Comparison of ENCODE assay signal across 8 cellular contexts in genomic region chr7:94374231-94374630, GRCh38. TPM values are rescaled to one million over a fixed set of nuclear protein-coding genes. Genes with fewer than 3 reads are reported as not detected.
DNase-seq lines count a peak whose midpoint lies in the region; FAIRE-seq and TF ChIP-seq lines count a peak whose summit lies in the region.

No MANE protein-coding gene starts in this region.

- DNase-seq in H54 (ENCODE audit: insufficient read length, low spot score) (peak; percentile 42), astrocyte of the spinal cord (ENCODE audit: low read depth, low spot score) (peak; percentile 96), iPS-NIHi11 (ENCODE audit: low spot score) (peak; percentile 72), NCI-H2196 treated with DMSO at 0.1 percent for 48 hours (lab: John Stamatoyannopoulos, UW; ENCODE audit: unreplicated experiment) (no peak), putamen (ENCODE audit: low spot score) (no peak), AML-193 (lab: John Stamatoyannopoulos, UW) (no peak)
- DNase-seq in activated CD8-positive, alpha-beta memory T cell treated with anti-CD3 and anti-CD28 coated beads, Interleukin-2, amount 50 U/mL, for 48 hours, result no peak

- no peaks in the 10 kb centered on the region for H3K36me3 ChIP-seq in skeletal muscle satellite cell (ENCODE audit: insufficient read depth, low read length)

- no peaks in the 10 kb centered on the region for H3K27me3 ChIP-seq in skeletal muscle satellite cell (ENCODE audit: control insufficient read depth, insufficient read depth, low read length)

- peak overlapping the region; percentile 83 for H3K4me2 ChIP-seq in skeletal muscle satellite cell (ENCODE audit: low read length)

- peak; percentile 74 for TF ChIP-seq POLR2A in H54 (IDR thresholded peaks at IDR 0.05; ENCODE audit: low read depth, low read length)

- peak overlapping the region; percentile 89 for H3K9ac ChIP-seq in skeletal muscle satellite cell (ENCODE audit: low read depth, low read length)

- TF ChIP-seq CTCF in astrocyte of the spinal cord (IDR thresholded peaks at IDR 0.05; ENCODE audit: low read depth, low read length), result no peak

- in situ Hi-C loops in astrocyte of the spinal cord (cut with HindIII; ENCODE audit: low sequenced_read_pairs), result no loop called here

- FAIRE-seq in H54 (lab: Jason Lieb, UNC), result peak; percentile 85

- peak overlapping the region; percentile 26 for H3K4me3 ChIP-seq in astrocyte of the spinal cord (ENCODE audit: low read depth, low read length)
- peak overlapping the region; percentile 60 for H3K4me3 ChIP-seq in skeletal muscle satellite cell (ENCODE audit: low read length)

- H3K4me1 ChIP-seq in skeletal muscle satellite cell (ENCODE audit: control insufficient read depth, insufficient read depth, low read length), result peaks cover 40% of the 10 kb centered on the region

- H3K9me3 ChIP-seq in skeletal muscle satellite cell (replicated peaks; ENCODE audit: low read length), result no peaks in the 10 kb centered on the region

RNA-seq across cellular contexts. Expression of gene COL1A2, which starts 20.5 kb away (rescaled TPM):
- total RNA-seq in skeletal muscle satellite cell (2012; rRNA removed), result 1,338 and 2,345 TPM in 2 replicates

Comparison
In these comparisons a context has a peak if more than half of its experiments do, and no peak if none do; other contexts are left out.
1. DNase-seq: peak in H54 (single experiment), astrocyte of the spinal cord (single experiment) and iPS-NIHi11 (single experiment); none in NCI-H2196 treated with DMSO at 0.1 percent for 48 hours (single experiment), putamen (single experiment), AML-193 (0 of 2) and activated CD8-positive, alpha-beta memory T cell treated with anti-CD3 and anti-CD28 coated beads, Interleukin-2, amount 50 U/mL, for 48 hours (single experiment).